ENCODE assay signal across 21 cellular contexts in genomic region chr19:55224038-55224665, GRCh38. TPM values are rescaled to one million over a fixed set of nuclear protein-coding genes. Genes with fewer than 3 reads are reported as not detected.
"Had no signal": no experiment of that assay in that cellular context is flagged by ENCODE, and none has a peak within 500 bp of the region (broad histone marks: within the 10 kb centered on the region; RNA-seq: fewer than 3 reads in every experiment).

No MANE protein-coding gene starts in this region.

- H3K9me3 Mint-ChIP-seq: immature natural killer cell; T-helper 2 cell treated with Interferon-gamma antibody and Interleukin-4, amounts not matched to agents 5 μg/mL and 100 μg/mL, for 36 hours had no signal

- H3K27me3 Mint-ChIP-seq: activated B cell treated with CpG ODN at 0.5 μM for 24 hours; naive thymus-derived CD4-positive, alpha-beta T cell had no signal

- DNase-seq: activated B cell treated with CpG ODN at 0.5 μM for 24 hours; activated CD4-positive, alpha-beta T cell treated with anti-CD3 and anti-CD28 coated beads for 4 hours; activated CD8-positive, alpha-beta T cell treated with anti-CD3 and anti-CD28 coated beads, Interleukin-2, amount 10 ng/mL, durations not matched to agents 7 days and 5 days; activated effector memory CD4-positive, alpha-beta T cell treated with Interleukin-2 at 50 U/mL for 16 hours; activated T-cell treated with anti-CD3 and anti-CD28 coated beads, Interleukin-2, amount 50 U/mL, for 48 hours; amniotic stem cell; effector CD8-positive, alpha-beta T cell; heart left ventricle; immature natural killer cell; left ventricle myocardium superior; mesenchymal stem cell; naive thymus-derived CD4-positive, alpha-beta T cell; spleen; stimulated activated CD4-positive, alpha-beta T cell treated with anti-CD3 and anti-CD28 coated beads, Interleukin-4, amount 100 ng/mL, for 4 hours; stimulated activated naive CD4-positive, alpha-beta T cell had no signal

- H3K4me3 Mint-ChIP-seq: activated B cell treated with CpG ODN at 0.5 μM for 24 hours; activated CD8-positive, alpha-beta T cell treated with anti-CD3 and anti-CD28 coated beads, Interleukin-2, amount 10 ng/mL, durations not matched to agents 7 days and 5 days; immature natural killer cell; naive thymus-derived CD4-positive, alpha-beta T cell; T-helper 2 cell treated with Interferon-gamma antibody and Interleukin-4, amounts not matched to agents 5 μg/mL and 100 μg/mL, for 36 hours had no signal

- H3K27ac Mint-ChIP-seq: activated B cell treated with CpG ODN at 0.5 μM for 24 hours; T-helper 2 cell treated with Interferon-gamma antibody and Interleukin-4, amounts not matched to agents 5 μg/mL and 100 μg/mL, for 36 hours had no signal

- H3K9me3 ChIP-seq: neutrophil had no signal

- H3K4me3 ChIP-seq: esophagus muscularis mucosa, gastroesophageal sphincter, heart left ventricle, spleen had no signal

- H3K27me3 ChIP-seq: esophagus muscularis mucosa, gastroesophageal sphincter, heart left ventricle, neutrophil, spleen had no signal

- H3K27ac ChIP-seq: esophagus muscularis mucosa, gastroesophageal sphincter, heart left ventricle, neutrophil had no signal

- ATAC-seq: gastroesophageal sphincter; heart left ventricle; left ventricle myocardium superior; naive thymus-derived CD4-positive, alpha-beta T cell had no signal

RNA-seq across cellular contexts. Expression of gene PTPRH, which starts 14.9 kb away (rescaled TPM):
- total RNA-seq: activated B cell treated with CpG ODN at 0.5 μM for 24 hours; activated CD8-positive, alpha-beta T cell treated with anti-CD3 and anti-CD28 coated beads, Interleukin-2, amount 10 ng/mL, durations not matched to agents 7 days and 5 days had no signal
- polyA plus RNA-seq: immature natural killer cell; naive thymus-derived CD4-positive, alpha-beta T cell had no signal

RNA-seq across cellular contexts. Expression of gene SYT5, which starts 44.1 kb away (rescaled TPM):
- total RNA-seq: activated B cell treated with CpG ODN at 0.5 μM for 24 hours; activated naive CD4-positive, alpha-beta T cell treated with anti-CD3 and anti-CD28 coated beads, Interleukin-2, amount 50 U/mL, for 72 hours; left ventricle myocardium superior; mucosa of gallbladder had no signal
- polyA plus RNA-seq: heart left ventricle; naive thymus-derived CD4-positive, alpha-beta T cell had no signal
